8 cellular contexts compared by ENCODE assay signal in the genomic region with DNA sequence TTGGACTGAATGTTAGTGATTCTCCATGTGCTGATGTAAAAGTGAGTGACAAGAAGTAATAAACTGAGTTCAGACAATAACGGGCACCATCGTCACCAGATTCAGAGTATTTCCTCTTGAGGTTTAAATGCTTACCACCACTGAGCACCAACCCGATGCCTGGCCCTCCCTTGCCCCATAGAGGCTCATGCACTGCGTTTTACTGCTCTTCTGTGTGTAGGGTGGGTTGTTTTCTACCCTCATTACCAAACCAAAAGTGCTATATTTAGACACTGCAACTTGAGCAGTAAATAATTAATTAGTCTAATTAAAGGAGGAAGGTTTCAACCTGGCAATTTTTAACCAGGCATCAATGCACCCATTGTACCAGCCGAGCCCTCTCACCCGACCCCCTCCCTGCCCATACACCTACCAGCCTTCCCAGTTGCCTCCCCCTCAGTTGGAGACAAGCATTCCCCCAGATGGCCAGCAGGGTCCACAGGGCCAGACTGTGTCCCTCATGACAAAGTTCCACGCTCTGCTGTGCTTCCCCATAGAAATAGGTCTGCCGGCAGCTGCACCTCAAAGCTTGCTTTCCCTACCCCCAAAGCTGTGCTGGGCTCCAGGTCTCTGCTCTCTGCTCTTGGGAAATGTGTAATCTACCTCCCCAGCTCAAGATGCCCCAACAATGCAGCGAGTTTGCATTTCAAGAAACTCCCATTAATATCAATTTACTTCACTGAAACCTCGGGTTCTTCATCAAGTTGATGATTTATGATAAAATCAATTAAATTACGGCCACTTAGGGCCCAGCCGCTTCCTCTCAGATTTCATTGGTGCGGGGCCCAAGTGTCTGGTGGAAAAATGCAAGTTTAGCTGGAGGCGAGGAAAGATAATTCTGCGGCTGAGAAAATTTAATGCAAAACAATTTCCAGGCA. TPM values are rescaled to one million over a fixed set of nuclear protein-coding genes. Genes with fewer than 3 reads are reported as not detected.
DNase-seq lines count a peak whose midpoint lies in the region; ATAC-seq, FAIRE-seq and TF ChIP-seq lines count a peak whose summit lies in the region.

No MANE protein-coding gene starts in this region.

- no peak overlapping the region for H2AK5ac ChIP-seq in mesendoderm (ENCODE audit: low read length)

- no peak overlapping the region for H3K23ac ChIP-seq in mesendoderm (ENCODE audit: low read length)

- H3K79me1 ChIP-seq in mesendoderm (ENCODE audit: low read length) = no peaks in the 10 kb centered on the region

- H2BK5ac ChIP-seq in mesendoderm (ENCODE audit: low read length) = no peak overlapping the region

- CTCF ChIA-PET in HCT116 (lab: Charles Lee) = no interaction called here
- CTCF ChIA-PET in K562 (lab: Yijun Ruan, JAX; ENCODE audit: low intra/inter-chr PET ratio) = no interaction called here

- no peak overlapping the region for H4K8ac ChIP-seq in mesendoderm (ENCODE audit: low read depth, low read length)

- H3K18ac ChIP-seq in mesendoderm (ENCODE audit: low read length) = no peak overlapping the region

- TF ChIP-seq RAD21 in HCT116 (IDR thresholded peaks at IDR 0.05; ENCODE audit: low read depth) = no peak
- no peak for TF ChIP-seq RAD21 in K562 (CRISPR knock-in tag; conservative IDR thresholded peaks at IDR 0.05 in 1 of 2, IDR thresholded peaks at IDR 0.05 in 1 of 2)

- WGBS in K562 (ENCODE audit: insufficient coverage, low coverage, missing lambda C conversion rate) = 85% methylated on average over 15 of the region's 15 CpGs
- WGBS in mesendoderm (ENCODE audit: extremely low coverage, insufficient coverage, low lambda C conversion rate) = no CpG with 5 or more reads among the region's 15 CpGs

- no peak overlapping the region for H3K56ac ChIP-seq in mesendoderm (ENCODE audit: low read length)

- no peaks in the 10 kb centered on the region for H3K9me2 ChIP-seq in HCT116 (ENCODE audit: insufficient read depth)

- H4K5ac ChIP-seq in mesendoderm (ENCODE audit: low read length) = no peak overlapping the region

- no peaks in the 10 kb centered on the region for H3K9me3 ChIP-seq in HCT116 (ENCODE audit: control insufficient read depth in 1 of 2, insufficient read depth in 1 of 2, low read depth in 1 of 2, low read length in 2 of 2)
- no peaks in the 10 kb centered on the region for H3K9me3 ChIP-seq in K562 (replicated peaks; ENCODE audit: control insufficient read depth, insufficient read depth, low read depth, low read length)
- no peaks in the 10 kb centered on the region for H3K9me3 ChIP-seq in parathyroid adenoma (ENCODE audit: control insufficient read depth, low read length)

- no peak for TF ChIP-seq POLR2A in HCT116 (IDR thresholded peaks at IDR 0.05; ENCODE audit: borderline replicate concordance, extremely low read depth, insufficient read depth, insufficient read length)
- no peak for TF ChIP-seq POLR2A in K562 (conservative IDR thresholded peaks at IDR 0.05)

- H2BK15ac ChIP-seq in mesendoderm (replicated peaks; ENCODE audit: low read depth) = no peak overlapping the region

- H3K9me1 ChIP-seq in K562 (ENCODE audit: control insufficient read depth, insufficient read depth, low read length) = peaks cover 6% of the 10 kb centered on the region

- FAIRE-seq in K562 (lab: Jason Lieb, UNC) = peak; percentile 55

- H3K27me3 ChIP-seq in HCT116 (ENCODE audit: insufficient read depth, low read length) = no peaks in the 10 kb centered on the region
- H3K27me3 ChIP-seq in K562 (ENCODE audit: control insufficient read depth in 2 of 2, insufficient read depth in 2 of 2, low read length in 2 of 2) = no peaks in the 10 kb centered on the region
- no peaks in the 10 kb centered on the region for H3K27me3 ChIP-seq in parathyroid adenoma (ENCODE audit: control insufficient read depth, insufficient read depth, low read length)
- peaks cover 94% of the 10 kb centered on the region for H3K27me3 ChIP-seq in mesendoderm (ENCODE audit: insufficient read depth, low read length, poor library complexity)

- H3K4me2 ChIP-seq in HCT116 (ENCODE audit: low read length) = no peak overlapping the region
- no peak overlapping the region for H3K4me2 ChIP-seq in K562 (ENCODE audit: insufficient read depth, low read length)
- peak overlapping the region; percentile 59 for H3K4me2 ChIP-seq in parathyroid adenoma (ENCODE audit: low read length)
- no peak overlapping the region for H3K4me2 ChIP-seq in mesendoderm (ENCODE audit: low read length)

- H3K4me3 ChIP-seq in HCT116 (replicated peaks in 1 of 2; ENCODE audit: low read depth in 1 of 2, low read length in 2 of 2) (no peak overlapping the region), K562 (no peak overlapping the region), parathyroid adenoma (ENCODE audit: low read depth, low read length) (no peak overlapping the region), mesendoderm (ENCODE audit: low read length) (no peak overlapping the region)

- H3K9ac ChIP-seq in HCT116 (ENCODE audit: low read length) (no peak overlapping the region), K562 (ENCODE audit: insufficient read depth in 1 of 2, low read depth in 2 of 2, low read length in 2 of 2) (no peak overlapping the region), parathyroid adenoma (no peak overlapping the region), mesendoderm (ENCODE audit: low read length) (no peak overlapping the region)

- no peak for TF ChIP-seq EP300 in K562 (IDR thresholded peaks at IDR 0.05; ENCODE audit: low read length)

- H3K36me3 ChIP-seq in HCT116 (ENCODE audit: control insufficient read depth in 1 of 2, insufficient read depth in 2 of 2, low read length in 2 of 2) (no peaks in the 10 kb centered on the region), K562 (ENCODE audit: control insufficient read depth, insufficient read depth, low read length) (peaks cover 89% of the 10 kb centered on the region; the same call in 2 of the 3 replicates), parathyroid adenoma (ENCODE audit: control insufficient read depth, insufficient read depth, low read length) (no peaks in the 10 kb centered on the region), mesendoderm (ENCODE audit: control insufficient read depth, insufficient read depth, low read length) (no peaks in the 10 kb centered on the region)

- H3K4ac ChIP-seq in mesendoderm (ENCODE audit: low read depth, low read length) = no peak overlapping the region

- RAD21 ChIA-PET in HCT116 (lab: Charles Lee; ENCODE audit: low non-redundant PET in 1 of 2, low total read pairs in 2 of 2, uncharacterized antibody in 2 of 2, unreplicated experiment in 2 of 2) = no interaction called here

- no TSS peak for BruUV-seq in HCT116 (replicated peaks; lab: Mats Ljungman, UMichigan)
- BruUV-seq in K562 (replicated peaks; lab: Mats Ljungman, UMichigan) = no TSS peak

- in situ Hi-C loops in K562 (cut with MboI) = no loop called here

- intact Hi-C loops in HCT116 (cut with micrococcal nuclease) = no loop called here
- intact Hi-C loops in K562 (cut with micrococcal nuclease) = no loop called here

- no peak overlapping the region for H3K27ac ChIP-seq in HCT116 (ENCODE audit: low read depth, low read length)
- no peak overlapping the region for H3K27ac ChIP-seq in K562 (ENCODE audit: extremely low read depth, low read depth, low read length)
- H3K27ac ChIP-seq in parathyroid adenoma = no peak overlapping the region
- H3K27ac ChIP-seq in mesendoderm (ENCODE audit: low read depth, low read length) = no peak overlapping the region

- H4K20me1 ChIP-seq in HCT116 (ENCODE audit: insufficient read depth) (no peaks in the 10 kb centered on the region), K562 (replicated peaks; ENCODE audit: control insufficient read depth, insufficient read depth, low read length) (no peaks in the 10 kb centered on the region)

- TF ChIP-seq CTCF in HCT116 (IDR thresholded peaks at IDR 0.05 in 2 of 3, conservative IDR thresholded peaks at IDR 0.05 in 1 of 3; ENCODE audit: borderline replicate concordance in 1 of 3, insufficient read depth in 1 of 3, low read depth in 2 of 3, low read length in 2 of 3) (peak in 2 of 3 experiments; percentile 51 to 54; a peak in 4 of 6 replicates), K562 (IDR thresholded peaks at IDR 0.05 in 2 of 3, conservative IDR thresholded peaks at IDR 0.05 in 1 of 3; ENCODE audit: insufficient read depth in 2 of 3, low read depth in 1 of 3, low read length in 3 of 3) (peak; percentile 36 to 47 (median 44); a peak in 5 of 6 replicates), parathyroid adenoma (IDR thresholded peaks at IDR 0.05) (no peak)

- H2AFZ ChIP-seq in HCT116 (ENCODE audit: low read depth, low read length, poor library complexity, severe bottlenecking) = no peak overlapping the region
- H2AFZ ChIP-seq in K562 (ENCODE audit: low read depth, low read length) = no peak overlapping the region
- H2AFZ ChIP-seq in parathyroid adenoma = no peak overlapping the region

- H2BK120ac ChIP-seq in mesendoderm (ENCODE audit: low read depth, low read length) = no peak overlapping the region

- H3K79me2 ChIP-seq in HCT116 (ENCODE audit: insufficient read depth, low read length) = peaks cover 13% of the 10 kb centered on the region; the same call in 1 of the 2 replicates
- H3K79me2 ChIP-seq in K562 (ENCODE audit: control insufficient read depth, insufficient read depth, low read length) = peaks cover 29% of the 10 kb centered on the region
- H3K79me2 ChIP-seq in parathyroid adenoma = no peaks in the 10 kb centered on the region
- no peaks in the 10 kb centered on the region for H3K79me2 ChIP-seq in mesendoderm (ENCODE audit: control insufficient read depth, insufficient read depth, low read length)

- DNase-seq in HCT116 (ENCODE audit: low read depth, low spot score) (no peak), K562 (ENCODE audit: extremely low read depth in 1 of 4, low spot score in 3 of 4) (peak in 3 of 4 experiments; percentile 47 to 62 (median 59)), mesendoderm (no peak), GM03348 (ENCODE audit: low spot score) (no peak), NCI-H187 treated with DMSO at 0.1 percent for 48 hours (lab: John Stamatoyannopoulos, UW) (no peak)
- DNase-seq in activated CD4-positive, alpha-beta T cell treated with anti-CD3 and anti-CD28 coated beads, Interleukin-2, amount 50 U/mL, for 4 hours = no peak

- POLR2A ChIA-PET in HCT116 (lab: Charles Lee) = no interaction called here
- POLR2A ChIA-PET in K562 (lab: Yijun Ruan, JAX) = interaction anchor here (1.4 to 1.6 kb wide), 2 partner anchors 15 to 17 kb away, joined by 3 to 8 read pairs; no protein-coding TSS in a partner anchor

- no peaks in the 10 kb centered on the region for H3K4me1 ChIP-seq in HCT116 (ENCODE audit: control insufficient read depth in 1 of 2, insufficient read depth in 2 of 2, low read length in 2 of 2)
- H3K4me1 ChIP-seq in K562 (replicated peaks in 1 of 2; ENCODE audit: control insufficient read depth in 2 of 2, insufficient read depth in 2 of 2, low read length in 2 of 2) = peaks cover 10 to 22% of the 10 kb centered on the region in 2 experiments
- no peaks in the 10 kb centered on the region for H3K4me1 ChIP-seq in parathyroid adenoma
- peaks cover under 1% of the 10 kb centered on the region for H3K4me1 ChIP-seq in mesendoderm (ENCODE audit: control insufficient read depth, low read depth, low read length)

- peak; percentile 53 for ATAC-seq in GM18498 (IDR thresholded peaks at IDR 0.05; ENCODE audit: unreplicated experiment)
- peak; percentile 86 for ATAC-seq in HCT116
- ATAC-seq in K562 = peak; percentile 81

RNA-seq across cellular contexts. Expression of a gene that starts 16.0 kb away (rescaled TPM):
- total RNA-seq in HCT116 (2021; ENCODE audit: unreplicated experiment) (11.3 TPM), K562 (2014; rRNA removed) (23.9 and 26.4 TPM in 2 replicates), K562 (2014; rRNA removed; fragmentation: Illumina TruSeq; extraction: Trizol) (10.6 and 10.8 TPM in 2 replicates), K562 (2015; rRNA removed; fragmentation: Illumina TruSeq; extraction: Trizol) (14.6 and 14.9 TPM in 2 replicates), K562 (2021) (33.2 and 34.9 TPM in 2 replicates)
- polyA plus RNA-seq in HCT116 (2012) = 3.2 and 4.2 TPM in 2 replicates
- total RNA-seq in K562 (2011; cell fraction: chromatin; rRNA removed; ENCODE audit: low replicate concordance) = 46.4 and 55.0 TPM in 2 replicates
- total RNA-seq in K562 (2011; cell fraction: nucleolus; rRNA removed) = 33.6 and 35.9 TPM in 2 replicates
- total RNA-seq in K562 (2011; cell fraction: nucleoplasm; rRNA removed) = 34.9 and 40.6 TPM in 2 replicates
- polyA plus RNA-seq in K562 (2011; rRNA removed) (9.2 and 13.0 TPM in 2 replicates), K562 (2014; fragmentation: Illumina TruSeq; extraction: Trizol) (27.5 and 30.2 TPM in 2 replicates), K562 (2014; fragmentation: Nextera tagmentation; extraction: Ambion mirVana) (1 to 10 TPM; 1.6 to 2.6 TPM), K562 (2014; rRNA removed) (22.5 and 27.2 TPM in 2 replicates)
- 10.4 and 12.6 TPM in 2 replicates for polyA plus RNA-seq in K562 (2011; cell fraction: cytosol; rRNA removed)
- polyA plus RNA-seq in K562 (2011; cell fraction: nucleus; rRNA removed) = 44.4 and 69.1 TPM in 2 replicates
- polyA plus RNA-seq in K562 (2012) = 16.3 and 24.5 TPM in 2 replicates
- 4.4 and 4.6 TPM in 2 replicates for polyA minus RNA-seq in K562 (2011; rRNA and poly(A)+ RNA removed)
- 5.2 and 7.6 TPM in 2 replicates for polyA minus RNA-seq in K562 (2011; cell fraction: cytosol; rRNA and poly(A)+ RNA removed)
- polyA minus RNA-seq in K562 (2011; cell fraction: nucleus; rRNA and poly(A)+ RNA removed) = 14.8 and 17.5 TPM in 2 replicates
- polyA plus RNA-seq in mesendoderm (2013, experiment 1 of 2) = not detected
- not detected for polyA plus RNA-seq in mesendoderm (2013, experiment 2 of 2)

RNA-seq across cellular contexts. Expression of a gene that starts 17.2 kb away (rescaled TPM):
- total RNA-seq in HCT116 (2021; ENCODE audit: unreplicated experiment) (2.0 TPM), K562 (2014; rRNA removed) (35.0 and 42.1 TPM in 2 replicates), K562 (2014; rRNA removed; fragmentation: Illumina TruSeq; extraction: Trizol) (13.0 and 16.9 TPM in 2 replicates), K562 (2015; rRNA removed; fragmentation: Illumina TruSeq; extraction: Trizol) (21.2 and 22.2 TPM in 2 replicates), K562 (2021) (74.2 and 75.5 TPM in 2 replicates)
- polyA plus RNA-seq in HCT116 (2012) = 0.95 and 1.1 TPM in 2 replicates
- total RNA-seq in K562 (2011; cell fraction: chromatin; rRNA removed; ENCODE audit: low replicate concordance) = 18.7 and 27.7 TPM in 2 replicates
- total RNA-seq in K562 (2011; cell fraction: nucleolus; rRNA removed) = 34.9 and 41.4 TPM in 2 replicates
- 30.6 and 32.7 TPM in 2 replicates for total RNA-seq in K562 (2011; cell fraction: nucleoplasm; rRNA removed)
- polyA plus RNA-seq in K562 (2011; rRNA removed) (15.9 and 16.4 TPM in 2 replicates), K562 (2014; fragmentation: Illumina TruSeq; extraction: Trizol) (32.5 and 32.6 TPM in 2 replicates), K562 (2014; fragmentation: Nextera tagmentation; extraction: Ambion mirVana) (1 to 10 TPM; 2.1 to 3.1 TPM), K562 (2014; rRNA removed) (66.4 and 97.7 TPM in 2 replicates)
- 24.2 and 53.7 TPM in 2 replicates for polyA plus RNA-seq in K562 (2011; cell fraction: cytosol; rRNA removed)
- 43.7 and 75.1 TPM in 2 replicates for polyA plus RNA-seq in K562 (2011; cell fraction: nucleus; rRNA removed)
- 50.1 and 61.9 TPM in 2 replicates for polyA plus RNA-seq in K562 (2012)
- 5.8 and 6.4 TPM in 2 replicates for polyA minus RNA-seq in K562 (2011; rRNA and poly(A)+ RNA removed)
- 7.7 and 8.4 TPM in 2 replicates for polyA minus RNA-seq in K562 (2011; cell fraction: cytosol; rRNA and poly(A)+ RNA removed)
- 21.1 and 32.0 TPM in 2 replicates for polyA minus RNA-seq in K562 (2011; cell fraction: nucleus; rRNA and poly(A)+ RNA removed)
- polyA plus RNA-seq in mesendoderm (2013, experiment 1 of 2) = 0.03 TPM
- polyA plus RNA-seq in mesendoderm (2013, experiment 2 of 2) = 0.04 TPM

RNA-seq across cellular contexts. Expression of a gene that starts 27.9 kb away (rescaled TPM):
- total RNA-seq in HCT116 (2021; ENCODE audit: unreplicated experiment) = 19.8 TPM
- 4.7 and 6.0 TPM in 2 replicates for polyA plus RNA-seq in HCT116 (2012)
- total RNA-seq in K562 (2011; cell fraction: chromatin; rRNA removed; ENCODE audit: low replicate concordance) = 75.2 and 108 TPM in 2 replicates
- total RNA-seq in K562 (2011; cell fraction: nucleolus; rRNA removed) = 47.0 and 47.2 TPM in 2 replicates
- 90.9 and 153 TPM in 2 replicates for total RNA-seq in K562 (2011; cell fraction: nucleoplasm; rRNA removed)
- total RNA-seq in K562 (2014; rRNA removed) = 11.8 and 17.2 TPM in 2 replicates
- 20.2 and 21.2 TPM in 2 replicates for total RNA-seq in K562 (2014; rRNA removed; fragmentation: Illumina TruSeq; extraction: Trizol)
- 24.7 and 28.1 TPM in 2 replicates for total RNA-seq in K562 (2015; rRNA removed; fragmentation: Illumina TruSeq; extraction: Trizol)
- 22.7 and 28.3 TPM in 2 replicates for total RNA-seq in K562 (2021)
- polyA plus RNA-seq in K562 (2011; rRNA removed) = 15.7 and 21.5 TPM in 2 replicates
- polyA plus RNA-seq in K562 (2011; cell fraction: cytosol; rRNA removed) = 11.5 and 17.9 TPM in 2 replicates
- polyA plus RNA-seq in K562 (2011; cell fraction: nucleus; rRNA removed) = 93.6 and 118 TPM in 2 replicates
- 19.2 and 37.9 TPM in 2 replicates for polyA plus RNA-seq in K562 (2012)
- polyA plus RNA-seq in K562 (2014; fragmentation: Illumina TruSeq; extraction: Trizol) = 23.5 and 27.0 TPM in 2 replicates
- 1 to 10 TPM; 2.4 to 2.5 TPM for polyA plus RNA-seq in K562 (2014; fragmentation: Nextera tagmentation; extraction: Ambion mirVana)
- polyA plus RNA-seq in K562 (2014; rRNA removed) = 33.0 and 41.3 TPM in 2 replicates
- 5.3 and 9.5 TPM in 2 replicates for polyA minus RNA-seq in K562 (2011; rRNA and poly(A)+ RNA removed)
- polyA minus RNA-seq in K562 (2011; cell fraction: cytosol; rRNA and poly(A)+ RNA removed) = 3.6 and 5.7 TPM in 2 replicates
- 29.2 and 37.0 TPM in 2 replicates for polyA minus RNA-seq in K562 (2011; cell fraction: nucleus; rRNA and poly(A)+ RNA removed)
- 0.03 TPM for polyA plus RNA-seq in mesendoderm (2013, experiment 1 of 2)
- not detected for polyA plus RNA-seq in mesendoderm (2013, experiment 2 of 2)

RNA-seq across cellular contexts. Expression of a gene that starts 31.3 kb away (rescaled TPM):
- total RNA-seq in HCT116 (2021; ENCODE audit: unreplicated experiment) = not detected
- polyA plus RNA-seq in HCT116 (2012) = not detected in 2 replicates
- not detected in 2 replicates for total RNA-seq in K562 (2011; cell fraction: chromatin; rRNA removed; ENCODE audit: low replicate concordance)
- total RNA-seq in K562 (2011; cell fraction: nucleolus; rRNA removed) = not detected in 2 replicates
- total RNA-seq in K562 (2011; cell fraction: nucleoplasm; rRNA removed) = not detected in 2 replicates
- not detected in 2 replicates for total RNA-seq in K562 (2014; rRNA removed)
- not detected in 2 replicates for total RNA-seq in K562 (2014; rRNA removed; fragmentation: Illumina TruSeq; extraction: Trizol)
- total RNA-seq in K562 (2015; rRNA removed; fragmentation: Illumina TruSeq; extraction: Trizol) = not detected in 2 replicates
- not detected in 2 replicates for total RNA-seq in K562 (2021)
- polyA plus RNA-seq in K562 (2011; rRNA removed) = 0.04 TPM in 1 of 2 replicates, not detected in the other
- polyA plus RNA-seq in K562 (2011; cell fraction: cytosol; rRNA removed) = not detected in 2 replicates
- not detected in 2 replicates for polyA plus RNA-seq in K562 (2011; cell fraction: nucleus; rRNA removed)
- not detected in 2 replicates for polyA plus RNA-seq in K562 (2012)
- polyA plus RNA-seq in K562 (2014; fragmentation: Illumina TruSeq; extraction: Trizol) = not detected in 2 replicates
- not detected for polyA plus RNA-seq in K562 (2014; fragmentation: Nextera tagmentation; extraction: Ambion mirVana)
- polyA plus RNA-seq in K562 (2014; rRNA removed) = not detected in 2 replicates
- polyA minus RNA-seq in K562 (2011; rRNA and poly(A)+ RNA removed) = not detected in 2 replicates
- not detected in 2 replicates for polyA minus RNA-seq in K562 (2011; cell fraction: cytosol; rRNA and poly(A)+ RNA removed)
- polyA minus RNA-seq in K562 (2011; cell fraction: nucleus; rRNA and poly(A)+ RNA removed) = not detected in 2 replicates
- 0.17 TPM for polyA plus RNA-seq in mesendoderm (2013, experiment 1 of 2)
- 0.18 TPM for polyA plus RNA-seq in mesendoderm (2013, experiment 2 of 2)

RNA-seq across cellular contexts. Expression of a gene that starts 31.4 kb away (rescaled TPM):
- 19.8 TPM for total RNA-seq in HCT116 (2021; ENCODE audit: unreplicated experiment)
- polyA plus RNA-seq in HCT116 (2012) = 6.5 and 12.0 TPM in 2 replicates
- 4.9 and 5.1 TPM in 2 replicates for total RNA-seq in K562 (2011; cell fraction: chromatin; rRNA removed; ENCODE audit: low replicate concordance)
- total RNA-seq in K562 (2011; cell fraction: nucleolus; rRNA removed) = 1.8 and 2.0 TPM in 2 replicates
- 2.4 and 3.7 TPM in 2 replicates for total RNA-seq in K562 (2011; cell fraction: nucleoplasm; rRNA removed)
- 0.27 and 0.57 TPM in 2 replicates for total RNA-seq in K562 (2014; rRNA removed)
- total RNA-seq in K562 (2014; rRNA removed; fragmentation: Illumina TruSeq; extraction: Trizol) = 0.38 and 0.65 TPM in 2 replicates
- total RNA-seq in K562 (2015; rRNA removed; fragmentation: Illumina TruSeq; extraction: Trizol) = 0.75 and 0.80 TPM in 2 replicates
- total RNA-seq in K562 (2021) = 2.4 and 2.6 TPM in 2 replicates
- polyA plus RNA-seq in K562 (2011; rRNA removed) = 0.36 and 0.87 TPM in 2 replicates
- 0.36 and 0.52 TPM in 2 replicates for polyA plus RNA-seq in K562 (2011; cell fraction: cytosol; rRNA removed)
- 3.7 TPM in 2 replicates for polyA plus RNA-seq in K562 (2011; cell fraction: nucleus; rRNA removed)
- polyA plus RNA-seq in K562 (2012) = 2.9 and 6.4 TPM in 2 replicates
- polyA plus RNA-seq in K562 (2014; fragmentation: Illumina TruSeq; extraction: Trizol) = 1.4 and 1.5 TPM in 2 replicates
- under 1 TPM; 0.24 to 0.25 TPM for polyA plus RNA-seq in K562 (2014; fragmentation: Nextera tagmentation; extraction: Ambion mirVana)
- 2.7 and 3.2 TPM in 2 replicates for polyA plus RNA-seq in K562 (2014; rRNA removed)
- 0.11 and 0.15 TPM in 2 replicates for polyA minus RNA-seq in K562 (2011; rRNA and poly(A)+ RNA removed)
- polyA minus RNA-seq in K562 (2011; cell fraction: cytosol; rRNA and poly(A)+ RNA removed) = 0.38 and 0.82 TPM in 2 replicates
- 0.54 and 1.1 TPM in 2 replicates for polyA minus RNA-seq in K562 (2011; cell fraction: nucleus; rRNA and poly(A)+ RNA removed)
- polyA plus RNA-seq in mesendoderm (2013, experiment 1 of 2) = not detected
- not detected for polyA plus RNA-seq in mesendoderm (2013, experiment 2 of 2)

Comparison
In these comparisons a context has a peak if more than half of its experiments do, and no peak if none do; other contexts are left out.
1. DNase-seq: peak in K562 (3 of 4); none in HCT116 (single experiment), activated CD4-positive, alpha-beta T cell treated with anti-CD3 and anti-CD28 coated beads, Interleukin-2, amount 50 U/mL, for 4 hours (0 of 2), mesendoderm (single experiment), GM03348 (single experiment) and NCI-H187 treated with DMSO at 0.1 percent for 48 hours (single experiment).
2. Peak in every context shown above with its lines, with median percentiles within 50 percentile points of each other: ATAC-seq.